ENCODE assay signal across 8 cellular contexts in the genomic region with DNA sequence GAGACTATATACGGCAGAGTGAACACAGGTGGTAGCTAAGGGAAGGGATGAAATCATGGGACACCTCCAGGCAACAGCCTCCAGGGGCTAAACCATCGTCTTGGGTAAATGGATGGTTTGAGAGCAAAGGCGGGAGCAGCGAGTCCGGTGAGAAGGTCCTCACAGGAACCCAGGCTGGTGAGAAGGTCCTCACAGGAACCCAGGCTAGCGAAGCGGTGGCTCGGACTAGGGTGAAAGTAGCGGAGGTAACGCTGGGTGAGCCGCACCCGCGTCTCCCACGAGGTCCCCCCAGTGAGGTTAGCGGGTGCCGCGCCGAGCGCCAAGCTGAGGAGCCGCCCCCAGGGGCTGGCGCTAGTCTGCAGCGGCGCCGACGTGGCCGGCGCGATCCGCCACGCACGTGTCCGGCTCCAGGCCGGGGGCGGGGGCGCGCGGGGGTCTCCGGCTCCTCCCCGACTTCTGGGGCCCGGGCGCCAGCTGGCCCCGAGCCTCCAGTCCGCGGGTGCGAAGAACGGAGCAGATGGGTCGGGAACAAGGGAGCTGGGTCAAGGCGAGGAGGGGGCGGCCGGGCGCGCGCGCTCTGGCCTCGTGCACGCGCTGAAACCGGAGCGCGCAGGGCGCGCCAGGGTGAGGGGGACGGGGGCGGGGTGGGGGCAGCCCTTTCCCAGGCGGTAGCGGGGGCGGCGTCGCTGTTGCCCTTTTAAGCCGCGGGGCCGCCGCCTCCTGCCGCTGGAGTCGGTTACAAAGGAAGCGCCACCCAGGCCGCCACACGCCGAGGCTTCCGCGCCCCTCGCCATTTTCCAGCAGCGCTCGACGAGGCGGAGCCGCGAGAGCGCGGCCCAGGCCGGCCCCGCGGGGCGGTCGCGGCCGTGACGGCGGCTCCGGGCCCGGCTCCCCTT. TPM values are rescaled to one million over a fixed set of nuclear protein-coding genes. Genes with fewer than 3 reads are reported as not detected.
A peak's percentile ranks its signal among the peaks of the same experiment; 100 is the strongest.
DNase-seq lines count a peak whose midpoint lies in the region; ATAC-seq and TF ChIP-seq lines count a peak whose summit lies in the region.

A gene (plus strand): TSS at position 726 of the 896 bp plus-strand sequence. CDS start 220 bp downstream, outside the sequence.

- peak; percentile 46 for ATAC-seq in GM21526 (IDR thresholded peaks at IDR 0.05; ENCODE audit: low FRiP score, unreplicated experiment)

- H3K27ac ChIP-seq in KMS-11 (peak within 1 kb of the TSS; percentile 79), SK-N-MC (no peak within 1 kb of the TSS; the same call in 1 of the 2 replicates), osteoblast (ENCODE audit: low read depth, low read length) (peak within 1 kb of the TSS; percentile 45), testis (peak within 1 kb of the TSS; percentile 96)

- peak within 1 kb of the TSS; percentile 87 for H3K4me2 ChIP-seq in KMS-11
- H3K4me2 ChIP-seq in osteoblast (ENCODE audit: insufficient read depth, low read length): peak within 1 kb of the TSS; percentile 95

- H3K79me2 ChIP-seq in KMS-11 (ENCODE audit: insufficient read depth, low read depth): peaks cover 41% of the 10 kb centered on the region
- H3K79me2 ChIP-seq in osteoblast (ENCODE audit: insufficient read depth, low read length): peaks cover 39% of the 10 kb centered on the region

- H3K27me3 ChIP-seq in KMS-11 (ENCODE audit: insufficient read depth, low read depth) (no peaks in the 10 kb centered on the region), osteoblast (ENCODE audit: insufficient read depth, low read length) (no peaks in the 10 kb centered on the region), testis (no peaks in the 10 kb centered on the region)

- H3K9me3 ChIP-seq in SK-N-MC (ENCODE audit: low read depth, low read length): no peaks in the 10 kb centered on the region
- no peaks in the 10 kb centered on the region for H3K9me3 ChIP-seq in osteoblast (ENCODE audit: low read depth, low read length)
- H3K9me3 ChIP-seq in testis: no peaks in the 10 kb centered on the region

- H4K20me1 ChIP-seq in KMS-11 (ENCODE audit: insufficient read depth) (0 out of 2 replicates have a peak, but pooled peaks cover 9% of the 10 kb centered on the region), osteoblast (ENCODE audit: insufficient read depth, low read length) (peaks cover 18% of the 10 kb centered on the region)

- WGBS in testis, 2 donors: 1 to 2% methylated on average over 25 to 66 of the region's 101 CpGs

- peak within 1 kb of the TSS; percentile 96 for H2AFZ ChIP-seq in KMS-11 (ENCODE audit: low read depth)
- peak within 1 kb of the TSS; percentile 86 for H2AFZ ChIP-seq in osteoblast (ENCODE audit: low read length)

- H3K4me3 ChIP-seq in KMS-11 (IDR thresholded peaks at IDR 0.05; ENCODE audit: insufficient read depth, low read depth, low read length) (peak within 1 kb of the TSS; percentile 62), SK-N-MC (peak within 1 kb of the TSS; percentile 97), osteoblast (ENCODE audit: insufficient read depth, low read length) (peak within 1 kb of the TSS; percentile 83), testis (peak within 1 kb of the TSS; percentile 89 to 100)

- DNase-seq in COR-L47 (lab: John Stamatoyannopoulos, UW): peak; percentile 77
- no peak for DNase-seq in SK-N-MC (ENCODE audit: low read depth, low spot score)
- peak; percentile 75 for DNase-seq in activated naive CD4-positive, alpha-beta T cell treated with anti-CD3 and anti-CD28 coated beads, Interleukin-2, amount 50 U/mL, for 16 hours
- no peak for DNase-seq in glomerular endothelial cell (ENCODE audit: extremely low read depth, low read depth, low spot score)
- peak; percentile 95 for DNase-seq in osteoblast (ENCODE audit: insufficient read length, low spot score, missing footprints)
- DNase-seq in testis: peak; percentile 83

- no peak for TF ChIP-seq POLR2A in testis (IDR thresholded peaks at IDR 0.05)

- H3K9ac ChIP-seq in KMS-11 (peak within 1 kb of the TSS; percentile 97), SK-N-MC (ENCODE audit: insufficient read length) (peak within 1 kb of the TSS; percentile 89)

- TF ChIP-seq CTCF in KMS-11 (conservative IDR thresholded peaks at IDR 0.05; ENCODE audit: low read depth, low read length) (no peak), osteoblast (IDR thresholded peaks at IDR 0.05; ENCODE audit: extremely low read depth, low read depth, low read length) (no peak), testis (IDR thresholded peaks at IDR 0.05) (no peak)

- H3K4me1 ChIP-seq in KMS-11 (ENCODE audit: low read depth, poor library complexity, severe bottlenecking): peaks cover 19% of the 10 kb centered on the region
- H3K4me1 ChIP-seq in osteoblast (ENCODE audit: insufficient read depth, low read length): peaks cover 13% of the 10 kb centered on the region
- H3K4me1 ChIP-seq in testis: peaks cover 20% of the 10 kb centered on the region

- H3K36me3 ChIP-seq in KMS-11 (ENCODE audit: insufficient read depth) (no peaks in the 10 kb centered on the region), SK-N-MC (ENCODE audit: insufficient read depth, low read length) (no peaks in the 10 kb centered on the region), osteoblast (ENCODE audit: insufficient read depth, low read length) (no peaks in the 10 kb centered on the region), testis (ENCODE audit: low read depth, missing control alignments) (no peaks in the 10 kb centered on the region)

- intact Hi-C loops in testis (cut with DNase I; ENCODE audit: low total_unique reads): no loop called here

RNA-seq across cellular contexts. Expression of the gene that starts here (rescaled TPM):
- total RNA-seq in glomerular endothelial cell (42.9 and 48.0 TPM in 2 replicates), osteoblast (66.2 and 67.2 TPM in 2 replicates), testis (10 to 100 TPM; 36.4 to 43.8 TPM)
- 44.8 TPM for polyA plus RNA-seq in testis (ENCODE audit: insufficient read depth, low read depth, low replicate concordance)

Comparison
In these comparisons a context has a peak if more than half of its experiments do, and no peak if none do; other contexts are left out.
1. DNase-seq: peak in COR-L47 (single experiment), activated naive CD4-positive, alpha-beta T cell treated with anti-CD3 and anti-CD28 coated beads, Interleukin-2, amount 50 U/mL, for 16 hours (single experiment), osteoblast (single experiment) and testis (single experiment); none in SK-N-MC (single experiment) and glomerular endothelial cell (single experiment).
2. Peak in every context shown above with its lines, with median percentiles within 50 percentile points of each other: H3K4me3 ChIP-seq.